In genomic region chr6:81750660-81751387, GRCh38 we compare ENCODE assay signal across 8 cellular contexts. TPM values are rescaled to one million over a fixed set of nuclear protein-coding genes. Genes with fewer than 3 reads are reported as not detected.
DNase-seq lines count a peak whose midpoint lies in the region; ATAC-seq, FAIRE-seq and TF ChIP-seq lines count a peak whose summit lies in the region.

No MANE protein-coding gene starts in this region.

- H3K27me3 Mint-ChIP-seq in brain (peaks cover 57% of the 10 kb centered on the region), mesothelial cell of epicardium (ENCODE audit: low read depth) (peaks cover 9% of the 10 kb centered on the region)

- TF ChIP-seq CTCF in A549 (IDR thresholded peaks at IDR 0.05) (no peak), brain (conservative IDR thresholded peaks at IDR 0.05) (no peak), mesothelial cell of epicardium (IDR thresholded peaks at IDR 0.05; ENCODE audit: unreplicated experiment) (no peak)

- H3K27ac Mint-ChIP-seq in brain: peak overlapping the region in 4 of 5 experiments; percentile 49 to 99 (median 63)
- H3K27ac Mint-ChIP-seq in mesothelial cell of epicardium: peak overlapping the region; percentile 22

- peak overlapping the region; percentile 96 for H3K4me2 ChIP-seq in A549

- ATAC-seq in A549: no peak
- ATAC-seq in GM21423 (IDR thresholded peaks at IDR 0.05; ENCODE audit: unreplicated experiment): no peak
- ATAC-seq in GM19463 (IDR thresholded peaks at IDR 0.05; ENCODE audit: unreplicated experiment): no peak

- CTCF ChIA-PET in A549 (lab: Yijun Ruan, JAX): no interaction called here

- peak overlapping the region; percentile 87; the same call in 2 of the 3 replicates for H3K4me3 ChIP-seq in A549

- TF ChIP-seq EP300 in A549 (IDR thresholded peaks at IDR 0.05): no peak

- DNase-seq in A549 (ENCODE audit: low read depth in 1 of 2, low spot score in 1 of 2) (no peak), HS-5 (ENCODE audit: low read depth) (peak; percentile 9), mesothelial cell of epicardium (ENCODE audit: low spot score in 2 of 2, unreplicated experiment in 2 of 2) (no peak), MV-4-11 (lab: John Stamatoyannopoulos, UW) (no peak), NCI-H187 treated with DMSO at 0.1 percent for 48 hours (lab: John Stamatoyannopoulos, UW) (no peak)

- 86% methylated on average over 12 of the region's 12 CpGs for WGBS in A549 (ENCODE audit: missing lambda C conversion rate)

- peaks cover 42% of the 10 kb centered on the region for H3K4me1 Mint-ChIP-seq in brain
- peaks cover 38% of the 10 kb centered on the region for H3K4me1 Mint-ChIP-seq in mesothelial cell of epicardium

- H3K36me3 Mint-ChIP-seq in brain (peaks cover 11% of the 10 kb centered on the region), mesothelial cell of epicardium (no peaks in the 10 kb centered on the region)

- no peak for FAIRE-seq in A549 (lab: Jason Lieb, UNC)

- POLR2A ChIA-PET in A549 (lab: Yijun Ruan, JAX): no interaction called here

- H3K4me1 ChIP-seq in A549: 0 out of 3 replicates have a peak, but pooled peaks cover 2% of the 10 kb centered on the region

- H3K4me3 Mint-ChIP-seq in brain: peak overlapping the region; percentile 90 to 98 (median 95)
- H3K4me3 Mint-ChIP-seq in mesothelial cell of epicardium: peak overlapping the region; percentile 87

- no peaks in the 10 kb centered on the region for H3K9me3 ChIP-seq in A549

- TF ChIP-seq POLR2A in A549 (IDR thresholded peaks at IDR 0.05; ENCODE audit: low read length): no peak

- peaks cover 0 to 7% (median 3%) of the 10 kb centered on the region in 5 experiments for H3K9me3 Mint-ChIP-seq in brain
- no peaks in the 10 kb centered on the region for H3K9me3 Mint-ChIP-seq in mesothelial cell of epicardium

- H3K27ac ChIP-seq in A549: no peak overlapping the region

- TF ChIP-seq RAD21 in A549 (conservative IDR thresholded peaks at IDR 0.05 in 1 of 2, IDR thresholded peaks at IDR 0.05 in 1 of 2): no peak

TF ChIP-seq in A549, 52 proteins besides CTCF, POLR2A, EP300 and RAD21:
- TF ChIP-seq MAZ (IDR thresholded peaks at IDR 0.05; ENCODE audit: borderline replicate concordance, low read depth, low read length) (no peak), CBX8 (IDR thresholded peaks at IDR 0.05) (no peak), CHD4 (IDR thresholded peaks at IDR 0.05; ENCODE audit: borderline replicate concordance) (no peak), KDM1A (IDR thresholded peaks at IDR 0.05; ENCODE audit: low read depth) (no peak), FOSB (CRISPR knock-in tag; IDR thresholded peaks at IDR 0.05) (no peak), EHMT2 (IDR thresholded peaks at IDR 0.05; ENCODE audit: low read depth) (no peak), HMGXB4 (CRISPR knock-in tag; IDR thresholded peaks at IDR 0.05; ENCODE audit: borderline replicate concordance) (no peak), HOXA7 (CRISPR knock-in tag; IDR thresholded peaks at IDR 0.05) (no peak), JUN (IDR thresholded peaks at IDR 0.05) (no peak), CHD2 (IDR thresholded peaks at IDR 0.05; ENCODE audit: low read length, partially characterized antibody) (no peak), BHLHE40 (IDR thresholded peaks at IDR 0.05; ENCODE audit: low read depth, low read length) (no peak), MYC (IDR thresholded peaks at IDR 0.05; ENCODE audit: borderline replicate concordance, low read length) (no peak), MAX (IDR thresholded peaks at IDR 0.05) (no peak), FOXS1 (CRISPR knock-in tag; IDR thresholded peaks at IDR 0.05) (no peak), GATA3 (IDR thresholded peaks at IDR 0.05; ENCODE audit: borderline replicate concordance) (no peak), ZSCAN20 (CRISPR knock-in tag; IDR thresholded peaks at IDR 0.05) (no peak), BCL3 (IDR thresholded peaks at IDR 0.05) (no peak), ZC3H11A (IDR thresholded peaks at IDR 0.05) (no peak)

RNA-seq across cellular contexts. Expression of gene TENT5A, which starts 1.7 kb away (rescaled TPM):
- polyA plus RNA-seq in A549 (2011; rRNA removed) (1.8 and 2.3 TPM in 2 replicates), A549 (2017; fragmentation: RNase III; extraction: RNeasy Plus Mini Kit Qiagen cat#74134 plus additional on column Dnase treatment) (0.79 to 1.1 TPM (median 0.91 TPM) in 3 replicates), brain (ENCODE audit: insufficient read depth, low read depth, low replicate concordance) (8.9 TPM)
- polyA plus RNA-seq in A549 (2012; cell fraction: cytosol; rRNA removed): 0.22 and 0.24 TPM in 2 replicates
- polyA plus RNA-seq in A549 (2012; cell fraction: nucleus; rRNA removed): 0.47 and 0.56 TPM in 2 replicates
- polyA minus RNA-seq in A549 (2011; rRNA and poly(A)+ RNA removed): 0.99 and 2.4 TPM in 2 replicates
- 9.8 to 11.5 TPM (median 10.9 TPM) in 3 replicates for total RNA-seq in mesothelial cell of epicardium
